1 cellular context compared by ENCODE assay signal in the genomic region with DNA sequence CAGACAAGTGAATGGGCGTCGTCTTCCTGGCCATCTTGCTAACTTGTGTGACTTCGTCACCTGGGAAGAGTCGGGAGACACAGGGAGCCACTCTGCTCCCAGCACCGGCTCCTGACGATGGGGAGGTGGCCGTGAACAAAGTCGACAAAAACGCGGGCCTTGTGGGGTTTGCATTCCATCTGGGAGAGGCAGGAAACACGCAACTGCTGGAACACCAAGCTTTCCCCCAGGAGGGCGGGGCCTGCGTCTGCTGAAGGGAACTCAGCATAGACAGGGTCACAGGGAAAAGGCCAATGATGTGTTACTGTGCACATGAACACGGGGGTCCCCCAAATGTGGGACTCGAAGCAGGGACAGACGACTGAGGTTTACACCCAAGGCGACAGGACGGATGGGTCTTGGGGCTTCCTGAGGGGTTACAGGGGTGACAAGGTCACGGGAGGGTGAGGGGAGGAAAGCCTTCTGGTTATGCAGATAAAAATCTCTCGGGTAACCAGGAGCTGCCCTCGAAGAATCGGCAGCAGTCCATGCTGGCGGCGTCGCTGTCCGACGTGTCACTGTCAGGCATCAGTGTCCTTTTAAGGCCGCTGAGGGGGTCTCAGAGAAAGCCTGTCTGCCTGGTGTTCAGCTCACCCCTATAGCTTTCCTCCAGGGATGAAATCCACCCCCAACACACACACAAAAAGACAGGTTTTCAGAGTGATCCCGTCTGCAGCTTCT.
TF ChIP-seq lines count a peak whose summit lies in the region.

No MANE protein-coding gene starts in this region.

TF ChIP-seq in H1, 55 proteins besides CTCF, POLR2A, EP300 and RAD21:
- TF ChIP-seq HDAC6 (IDR thresholded peaks at IDR 0.05; ENCODE audit: low read depth, low read length) (no peak), KDM4A (IDR thresholded peaks at IDR 0.05; ENCODE audit: low read depth, low read length, severe bottlenecking) (no peak), RFX5 (IDR thresholded peaks at IDR 0.05; ENCODE audit: borderline replicate concordance, low read depth, low read length) (no peak), TAF7 (optimal IDR thresholded peaks at IDR 0.05; ENCODE audit: borderline replicate concordance, low read depth, low read length) (no peak), KDM1A (IDR thresholded peaks at IDR 0.05; ENCODE audit: borderline replicate concordance, low read length) (no peak), JUN (IDR thresholded peaks at IDR 0.05; ENCODE audit: low read depth, low read length) (no peak), NANOG (IDR thresholded peaks at IDR 0.05; ENCODE audit: insufficient read depth, low read depth, low read length, poor library complexity, severe bottlenecking) (no peak), SIX5 (IDR thresholded peaks at IDR 0.05; ENCODE audit: low read depth, low read length) (no peak), TCF12 (IDR thresholded peaks at IDR 0.05; ENCODE audit: low read depth, low read length) (no peak), RBBP5 (IDR thresholded peaks at IDR 0.05; ENCODE audit: borderline replicate concordance, low read depth, low read length) (no peak)
